ENCODE assay signal across 1 cellular context in genomic region chr7:107002131-107002803, GRCh38.
TF ChIP-seq lines count a peak whose summit lies in the region.

No MANE protein-coding gene starts in this region.

TF ChIP-seq in K562, 482 proteins besides CTCF, POLR2A, EP300 and RAD21 (continued from another document and continues in another):
- no peak for TF ChIP-seq ZNF280A (IDR thresholded peaks at IDR 0.05; ENCODE audit: low read depth, partially characterized antibody)
- peak; percentile 76 for TF ChIP-seq CEBPB (tag; IDR thresholded peaks at IDR 0.05)
- TF ChIP-seq HMBOX1 (IDR thresholded peaks at IDR 0.05): no peak
- TF ChIP-seq ZNF778 (CRISPR knock-in tag; IDR thresholded peaks at IDR 0.05): no peak
- no peak for TF ChIP-seq ESRRA (IDR thresholded peaks at IDR 0.05; ENCODE audit: borderline replicate concordance, low read depth)
- no peak for TF ChIP-seq ZNF407 (IDR thresholded peaks at IDR 0.05; ENCODE audit: low read depth)
- TF ChIP-seq, protein P1, sequence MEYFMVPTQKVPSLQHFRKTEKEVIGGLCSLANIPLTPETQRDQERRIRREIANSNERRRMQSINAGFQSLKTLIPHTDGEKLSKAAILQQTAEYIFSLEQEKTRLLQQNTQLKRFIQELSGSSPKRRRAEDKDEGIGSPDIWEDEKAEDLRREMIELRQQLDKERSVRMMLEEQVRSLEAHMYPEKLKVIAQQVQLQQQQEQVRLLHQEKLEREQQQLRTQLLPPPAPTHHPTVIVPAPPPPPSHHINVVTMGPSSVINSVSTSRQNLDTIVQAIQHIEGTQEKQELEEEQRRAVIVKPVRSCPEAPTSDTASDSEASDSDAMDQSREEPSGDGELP (CRISPR knock-in tag; IDR thresholded peaks at IDR 0.05; ENCODE audit: borderline replicate concordance): no peak
- TF ChIP-seq ZNF277 (CRISPR knock-in tag; IDR thresholded peaks at IDR 0.05; ENCODE audit: borderline replicate concordance): no peak
- no peak for TF ChIP-seq CCAR2 (IDR thresholded peaks at IDR 0.05; ENCODE audit: low read depth, low read length)
- TF ChIP-seq, protein P2, sequence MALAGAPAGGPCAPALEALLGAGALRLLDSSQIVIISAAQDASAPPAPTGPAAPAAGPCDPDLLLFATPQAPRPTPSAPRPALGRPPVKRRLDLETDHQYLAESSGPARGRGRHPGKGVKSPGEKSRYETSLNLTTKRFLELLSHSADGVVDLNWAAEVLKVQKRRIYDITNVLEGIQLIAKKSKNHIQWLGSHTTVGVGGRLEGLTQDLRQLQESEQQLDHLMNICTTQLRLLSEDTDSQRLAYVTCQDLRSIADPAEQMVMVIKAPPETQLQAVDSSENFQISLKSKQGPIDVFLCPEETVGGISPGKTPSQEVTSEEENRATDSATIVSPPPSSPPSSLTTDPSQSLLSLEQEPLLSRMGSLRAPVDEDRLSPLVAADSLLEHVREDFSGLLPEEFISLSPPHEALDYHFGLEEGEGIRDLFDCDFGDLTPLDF (CRISPR knock-in tag; IDR thresholded peaks at IDR 0.05): peak; percentile 40; the same call in 1 of the 2 replicates
- TF ChIP-seq ZC3H11A (IDR thresholded peaks at IDR 0.05; ENCODE audit: low read depth, low read length): no peak
- no peak for TF ChIP-seq CHD2 (IDR thresholded peaks at IDR 0.05; ENCODE audit: low read depth, low read length)
- no peak for TF ChIP-seq MTA2 (IDR thresholded peaks at IDR 0.05; ENCODE audit: low read depth)
- no peak for TF ChIP-seq ZNF140 (CRISPR knock-in tag; IDR thresholded peaks at IDR 0.05)
- no peak for TF ChIP-seq ZNF212 (CRISPR knock-in tag; IDR thresholded peaks at IDR 0.05)
- no peak for TF ChIP-seq BCL6 (CRISPR knock-in tag; IDR thresholded peaks at IDR 0.05)
- no peak for TF ChIP-seq STAT5B (CRISPR knock-in tag; IDR thresholded peaks at IDR 0.05)
- no peak for TF ChIP-seq NR3C1 (CRISPR knock-in tag; IDR thresholded peaks at IDR 0.05)
- no peak for TF ChIP-seq ZFP30 (CRISPR knock-in tag; IDR thresholded peaks at IDR 0.05; ENCODE audit: borderline replicate concordance)
- no peak for TF ChIP-seq DACH1 (IDR thresholded peaks at IDR 0.05; ENCODE audit: partially characterized antibody)
- TF ChIP-seq HMG20B (CRISPR knock-in tag; IDR thresholded peaks at IDR 0.05): no peak
- peak; percentile 63; the same call in 1 of the 2 replicates for TF ChIP-seq ADNP (tag; IDR thresholded peaks at IDR 0.05)
- TF ChIP-seq MAFF (IDR thresholded peaks at IDR 0.05; ENCODE audit: low read length): no peak
- peak; percentile 51; the same call in 1 of the 2 replicates for TF ChIP-seq DPF2 (IDR thresholded peaks at IDR 0.05)
- no peak for TF ChIP-seq ZNF431 (CRISPR knock-in tag; IDR thresholded peaks at IDR 0.05)
- TF ChIP-seq, protein P3, sequence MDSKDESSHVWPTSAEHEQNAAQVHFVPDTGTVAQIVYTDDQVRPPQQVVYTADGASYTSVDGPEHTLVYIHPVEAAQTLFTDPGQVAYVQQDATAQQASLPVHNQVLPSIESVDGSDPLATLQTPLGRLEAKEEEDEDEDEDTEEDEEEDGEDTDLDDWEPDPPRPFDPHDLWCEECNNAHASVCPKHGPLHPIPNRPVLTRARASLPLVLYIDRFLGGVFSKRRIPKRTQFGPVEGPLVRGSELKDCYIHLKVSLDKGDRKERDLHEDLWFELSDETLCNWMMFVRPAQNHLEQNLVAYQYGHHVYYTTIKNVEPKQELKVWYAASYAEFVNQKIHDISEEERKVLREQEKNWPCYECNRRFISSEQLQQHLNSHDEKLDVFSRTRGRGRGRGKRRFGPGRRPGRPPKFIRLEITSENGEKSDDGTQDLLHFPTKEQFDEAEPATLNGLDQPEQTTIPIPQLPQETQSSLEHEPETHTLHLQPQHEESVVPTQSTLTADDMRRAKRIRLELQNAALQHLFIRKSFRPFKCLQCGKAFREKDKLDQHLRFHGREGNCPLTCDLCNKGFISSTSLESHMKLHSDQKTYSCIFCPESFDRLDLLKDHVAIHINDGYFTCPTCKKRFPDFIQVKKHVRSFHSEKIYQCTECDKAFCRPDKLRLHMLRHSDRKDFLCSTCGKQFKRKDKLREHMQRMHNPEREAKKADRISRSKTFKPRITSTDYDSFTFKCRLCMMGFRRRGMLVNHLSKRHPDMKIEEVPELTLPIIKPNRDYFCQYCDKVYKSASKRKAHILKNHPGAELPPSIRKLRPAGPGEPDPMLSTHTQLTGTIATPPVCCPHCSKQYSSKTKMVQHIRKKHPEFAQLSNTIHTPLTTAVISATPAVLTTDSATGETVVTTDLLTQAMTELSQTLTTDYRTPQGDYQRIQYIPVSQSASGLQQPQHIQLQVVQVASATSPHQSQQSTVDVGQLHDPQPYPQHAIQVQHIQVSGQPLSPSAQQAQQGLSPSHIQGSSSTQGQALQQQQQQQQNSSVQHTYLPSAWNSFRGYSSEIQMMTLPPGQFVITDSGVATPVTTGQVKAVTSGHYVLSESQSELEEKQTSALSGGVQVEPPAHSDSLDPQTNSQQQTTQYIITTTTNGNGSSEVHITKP (IDR thresholded peaks at IDR 0.05; ENCODE audit: partially characterized antibody): no peak
- 0 out of 2 replicates have a peak, but pooled peaks have one; percentile 16 for TF ChIP-seq ATF7 (IDR thresholded peaks at IDR 0.05)
- TF ChIP-seq TSC22D4 (tag; IDR thresholded peaks at IDR 0.05): no peak
- TF ChIP-seq MIER1 (IDR thresholded peaks at IDR 0.05; ENCODE audit: low read depth): no peak
- TF ChIP-seq, protein P4, sequence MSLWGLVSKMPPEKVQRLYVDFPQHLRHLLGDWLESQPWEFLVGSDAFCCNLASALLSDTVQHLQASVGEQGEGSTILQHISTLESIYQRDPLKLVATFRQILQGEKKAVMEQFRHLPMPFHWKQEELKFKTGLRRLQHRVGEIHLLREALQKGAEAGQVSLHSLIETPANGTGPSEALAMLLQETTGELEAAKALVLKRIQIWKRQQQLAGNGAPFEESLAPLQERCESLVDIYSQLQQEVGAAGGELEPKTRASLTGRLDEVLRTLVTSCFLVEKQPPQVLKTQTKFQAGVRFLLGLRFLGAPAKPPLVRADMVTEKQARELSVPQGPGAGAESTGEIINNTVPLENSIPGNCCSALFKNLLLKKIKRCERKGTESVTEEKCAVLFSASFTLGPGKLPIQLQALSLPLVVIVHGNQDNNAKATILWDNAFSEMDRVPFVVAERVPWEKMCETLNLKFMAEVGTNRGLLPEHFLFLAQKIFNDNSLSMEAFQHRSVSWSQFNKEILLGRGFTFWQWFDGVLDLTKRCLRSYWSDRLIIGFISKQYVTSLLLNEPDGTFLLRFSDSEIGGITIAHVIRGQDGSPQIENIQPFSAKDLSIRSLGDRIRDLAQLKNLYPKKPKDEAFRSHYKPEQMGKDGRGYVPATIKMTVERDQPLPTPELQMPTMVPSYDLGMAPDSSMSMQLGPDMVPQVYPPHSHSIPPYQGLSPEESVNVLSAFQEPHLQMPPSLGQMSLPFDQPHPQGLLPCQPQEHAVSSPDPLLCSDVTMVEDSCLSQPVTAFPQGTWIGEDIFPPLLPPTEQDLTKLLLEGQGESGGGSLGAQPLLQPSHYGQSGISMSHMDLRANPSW (CRISPR knock-in tag; IDR thresholded peaks at IDR 0.05): no peak
- TF ChIP-seq ETV6 (IDR thresholded peaks at IDR 0.05; ENCODE audit: borderline replicate concordance in 1 of 2, low read depth in 2 of 2, low read length in 1 of 2): no peak
- no peak for TF ChIP-seq ETV6 (CRISPR knock-in tag; IDR thresholded peaks at IDR 0.05; ENCODE audit: borderline replicate concordance)
- TF ChIP-seq, protein P5, sequence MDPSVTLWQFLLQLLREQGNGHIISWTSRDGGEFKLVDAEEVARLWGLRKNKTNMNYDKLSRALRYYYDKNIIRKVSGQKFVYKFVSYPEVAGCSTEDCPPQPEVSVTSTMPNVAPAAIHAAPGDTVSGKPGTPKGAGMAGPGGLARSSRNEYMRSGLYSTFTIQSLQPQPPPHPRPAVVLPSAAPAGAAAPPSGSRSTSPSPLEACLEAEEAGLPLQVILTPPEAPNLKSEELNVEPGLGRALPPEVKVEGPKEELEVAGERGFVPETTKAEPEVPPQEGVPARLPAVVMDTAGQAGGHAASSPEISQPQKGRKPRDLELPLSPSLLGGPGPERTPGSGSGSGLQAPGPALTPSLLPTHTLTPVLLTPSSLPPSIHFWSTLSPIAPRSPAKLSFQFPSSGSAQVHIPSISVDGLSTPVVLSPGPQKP (CRISPR knock-in tag; IDR thresholded peaks at IDR 0.05): no peak
- no peak for TF ChIP-seq MTA3 (IDR thresholded peaks at IDR 0.05; ENCODE audit: borderline replicate concordance)
- TF ChIP-seq ZNF121 (CRISPR knock-in tag; conservative IDR thresholded peaks at IDR 0.05): no peak
